Comparison of ENCODE assay signal across 20 cellular contexts in genomic region chr5:65018763-65019162, GRCh38.
"Had no signal": no experiment of that assay in that cellular context is flagged by ENCODE, and none has a peak within 500 bp of the region (broad histone marks: within the 10 kb centered on the region; RNA-seq: fewer than 3 reads in every experiment).

No MANE protein-coding gene starts in this region.

- DNase-seq: effector memory CD8-positive, alpha-beta T cell; esophagus squamous epithelium; foreskin fibroblast; hippocampal formation; mammary epithelial cell; naive thymus-derived CD4-positive, alpha-beta T cell; nephron progenitor cell; stimulated activated CD4-positive, alpha-beta T cell treated with anti-CD3 and anti-CD28 coated beads, Interleukin-2, amount 100 ng/mL, for 24 hours; stimulated activated CD4-positive, alpha-beta T cell treated with anti-CD3 and anti-CD28 coated beads, Interleukin-4, amount 100 ng/mL, for 4 hours; stimulated activated naive B cell treated with anti-CD40 and anti-IgM and Interleukin-4, amounts not matched to agents 10 μg/mL and 1 μg/mL and 100 μg/mL, for 72 hours; stomach; substantia nigra had no signal

- H3K4me3 ChIP-seq: esophagus squamous epithelium, prostate gland, skin epidermis, stomach had no signal

- H3K36me3 ChIP-seq: esophagus squamous epithelium, prostate gland, stomach had no signal

- H3K9me3 ChIP-seq: esophagus squamous epithelium, prostate gland, stomach had no signal

- H3K27me3 ChIP-seq: esophagus squamous epithelium, stomach had no signal

- H3K27ac Mint-ChIP-seq: dendritic cell treated with granulocyte-macrophage colony-stimulating factor and Interleukin-4, amounts not matched to agents 40 ng/mL and 50 ng/mL, for 4 days; effector memory CD8-positive, alpha-beta T cell; stimulated activated naive B cell treated with anti-CD40 and anti-IgM and Interleukin-4, amounts not matched to agents 10 μg/mL and 1 μg/mL and 100 μg/mL, for 72 hours; type B pancreatic cell had no signal

- H3K27ac ChIP-seq: epithelial cell of prostate, esophagus squamous epithelium, parathyroid adenoma, prostate gland, skin epidermis, stomach had no signal

- H3K27me3 Mint-ChIP-seq: dendritic cell treated with granulocyte-macrophage colony-stimulating factor and Interleukin-4, amounts not matched to agents 40 ng/mL and 50 ng/mL, for 4 days; effector memory CD8-positive, alpha-beta T cell; naive thymus-derived CD4-positive, alpha-beta T cell; stimulated activated naive B cell treated with anti-CD40 and anti-IgM and Interleukin-4, amounts not matched to agents 10 μg/mL and 1 μg/mL and 100 μg/mL, for 72 hours; type B pancreatic cell had no signal

- ATAC-seq: effector memory CD8-positive, alpha-beta T cell; left colon; naive thymus-derived CD4-positive, alpha-beta T cell; sciatic nerve; stimulated activated naive B cell treated with anti-CD40 and anti-IgM and Interleukin-4, amounts not matched to agents 10 μg/mL and 1 μg/mL and 100 μg/mL, for 72 hours had no signal

- H3K4me3 Mint-ChIP-seq: dendritic cell treated with granulocyte-macrophage colony-stimulating factor and Interleukin-4, amounts not matched to agents 40 ng/mL and 50 ng/mL, for 4 days; effector memory CD8-positive, alpha-beta T cell; naive thymus-derived CD4-positive, alpha-beta T cell; nephron progenitor cell; stimulated activated naive B cell treated with anti-CD40 and anti-IgM and Interleukin-4, amounts not matched to agents 10 μg/mL and 1 μg/mL and 100 μg/mL, for 72 hours; type B pancreatic cell had no signal

- H3K4me1 ChIP-seq: esophagus squamous epithelium, prostate gland had no signal
